1 cellular context compared by ENCODE assay signal in genomic region chr10:48557511-48558123, GRCh38.
TF ChIP-seq lines count a peak whose summit lies in the region.

No MANE protein-coding gene starts in this region.

TF ChIP-seq in IMR-90, 13 proteins besides CTCF, POLR2A, EP300 and RAD21:
- TF ChIP-seq MXI1 (IDR thresholded peaks at IDR 0.05; ENCODE audit: borderline replicate concordance, low read depth, low read length), result no peak
- no peak for TF ChIP-seq SMC3 (IDR thresholded peaks at IDR 0.05; ENCODE audit: low read depth, low read length)
- no peak for TF ChIP-seq FOS (IDR thresholded peaks at IDR 0.05; ENCODE audit: low read depth, low read length)
- no peak for TF ChIP-seq MAZ (IDR thresholded peaks at IDR 0.05; ENCODE audit: borderline replicate concordance, low read depth, low read length)
- TF ChIP-seq BHLHE40 (IDR thresholded peaks at IDR 0.05; ENCODE audit: low read depth, low read length), result no peak
- no peak for TF ChIP-seq MAFK (IDR thresholded peaks at IDR 0.05; ENCODE audit: low read depth, low read length)
- no peak for TF ChIP-seq CHD1 (IDR thresholded peaks at IDR 0.05; ENCODE audit: low read depth, low read length)
- no peak for TF ChIP-seq RFX5 (IDR thresholded peaks at IDR 0.05; ENCODE audit: low read depth, low read length)
- TF ChIP-seq CEBPB (IDR thresholded peaks at IDR 0.05; ENCODE audit: low read depth, low read length), result no peak
